ENCODE assay signal across 21 cellular contexts in the genomic region with DNA sequence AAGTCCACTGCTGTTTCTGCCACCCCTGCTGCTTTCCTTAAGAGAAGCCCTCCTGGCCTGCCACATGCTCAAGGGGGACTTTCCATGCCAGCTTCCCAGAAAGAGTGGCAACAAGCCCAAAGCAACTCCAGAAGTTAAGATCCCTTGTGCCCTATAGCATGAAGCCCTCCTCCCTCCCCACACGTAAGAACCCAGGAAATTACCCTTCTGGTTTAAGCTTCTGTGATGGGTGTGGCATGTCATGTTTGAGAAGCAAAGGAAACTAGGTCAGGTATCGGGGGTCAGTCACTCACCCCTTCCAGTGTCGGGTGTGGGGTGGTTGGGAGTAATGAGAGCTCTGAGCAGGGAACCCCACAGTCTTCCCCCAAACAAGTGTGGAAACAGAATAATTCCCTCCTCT.
"Had no signal": no experiment of that assay in that cellular context is flagged by ENCODE, and none has a peak within 500 bp of the region (broad histone marks: within the 10 kb centered on the region; RNA-seq: fewer than 3 reads in every experiment).

No MANE protein-coding gene starts in this region.

- H3K4me1 ChIP-seq: heart left ventricle, right atrium auricular region, SJSA1, tibial nerve had no signal

- H3K36me3 Mint-ChIP-seq: activated naive CD8-positive, alpha-beta T cell; brain; stimulated activated naive B cell treated with anti-CD40 and anti-IgM and Interleukin-4, amounts not matched to agents 10 μg/mL and 1 μg/mL and 100 μg/mL, for 72 hours had no signal

- H3K4me1 Mint-ChIP-seq: nephron had no signal

- H3K27ac Mint-ChIP-seq: activated naive CD8-positive, alpha-beta T cell; nephron; stimulated activated naive B cell treated with anti-CD40 and anti-IgM and Interleukin-4, amounts not matched to agents 10 μg/mL and 1 μg/mL and 100 μg/mL, for 72 hours had no signal

- H3K9me3 ChIP-seq: gastrocnemius medialis, heart left ventricle, mucosa of descending colon, right atrium auricular region, SJSA1, tibial nerve had no signal

- H3K4me3 Mint-ChIP-seq: activated naive CD8-positive, alpha-beta T cell; brain; nephron; stimulated activated naive B cell treated with anti-CD40 and anti-IgM and Interleukin-4, amounts not matched to agents 10 μg/mL and 1 μg/mL and 100 μg/mL, for 72 hours had no signal

- DNase-seq: activated CD4-positive, alpha-beta T cell treated with anti-CD3 and anti-CD28 coated beads for 48 hours; activated T-cell treated with anti-CD3 and anti-CD28 coated beads for 4 hours; central memory CD4-positive, alpha-beta T cell; cortex of kidney; effector CD8-positive, alpha-beta T cell; gastrocnemius medialis; heart left ventricle; mammary epithelial cell; mucosa of descending colon; nucleus accumbens; stimulated activated CD4-positive, alpha-beta T cell treated with anti-CD3 and anti-CD28 coated beads, Interleukin-15, amount 100 ng/mL, for 24 hours; stimulated activated CD4-positive, alpha-beta T cell treated with anti-CD3 and anti-CD28 coated beads, Interleukin-4, amount 100 ng/mL, for 1 hour; stimulated activated naive B cell treated with anti-CD40 and anti-IgM and Interleukin-4, amounts not matched to agents 10 μg/mL and 1 μg/mL and 100 μg/mL, for 72 hours had no signal

- ATAC-seq: gastrocnemius medialis; heart left ventricle; mucosa of descending colon; stimulated activated naive B cell treated with anti-CD40 and anti-IgM and Interleukin-4, amounts not matched to agents 10 μg/mL and 1 μg/mL and 100 μg/mL, for 72 hours had no signal

- H3K36me3 ChIP-seq: gastrocnemius medialis, heart left ventricle, right atrium auricular region, SJSA1, tibial nerve had no signal

- H3K27me3 ChIP-seq: gastrocnemius medialis, right atrium auricular region, SJSA1, tibial nerve had no signal

- H3K27ac ChIP-seq: epithelial cell of prostate, gastrocnemius medialis, heart left ventricle, right atrium auricular region, SJSA1, skin epidermis, tibial nerve had no signal

- H3K4me3 ChIP-seq: gastrocnemius medialis, heart left ventricle, mucosa of descending colon, right atrium auricular region, SJSA1, skin epidermis, tibial nerve had no signal

- H3K9me3 Mint-ChIP-seq: nephron; stimulated activated naive B cell treated with anti-CD40 and anti-IgM and Interleukin-4, amounts not matched to agents 10 μg/mL and 1 μg/mL and 100 μg/mL, for 72 hours had no signal
